ENCODE assay signal across 9 cellular contexts in the genomic region with DNA sequence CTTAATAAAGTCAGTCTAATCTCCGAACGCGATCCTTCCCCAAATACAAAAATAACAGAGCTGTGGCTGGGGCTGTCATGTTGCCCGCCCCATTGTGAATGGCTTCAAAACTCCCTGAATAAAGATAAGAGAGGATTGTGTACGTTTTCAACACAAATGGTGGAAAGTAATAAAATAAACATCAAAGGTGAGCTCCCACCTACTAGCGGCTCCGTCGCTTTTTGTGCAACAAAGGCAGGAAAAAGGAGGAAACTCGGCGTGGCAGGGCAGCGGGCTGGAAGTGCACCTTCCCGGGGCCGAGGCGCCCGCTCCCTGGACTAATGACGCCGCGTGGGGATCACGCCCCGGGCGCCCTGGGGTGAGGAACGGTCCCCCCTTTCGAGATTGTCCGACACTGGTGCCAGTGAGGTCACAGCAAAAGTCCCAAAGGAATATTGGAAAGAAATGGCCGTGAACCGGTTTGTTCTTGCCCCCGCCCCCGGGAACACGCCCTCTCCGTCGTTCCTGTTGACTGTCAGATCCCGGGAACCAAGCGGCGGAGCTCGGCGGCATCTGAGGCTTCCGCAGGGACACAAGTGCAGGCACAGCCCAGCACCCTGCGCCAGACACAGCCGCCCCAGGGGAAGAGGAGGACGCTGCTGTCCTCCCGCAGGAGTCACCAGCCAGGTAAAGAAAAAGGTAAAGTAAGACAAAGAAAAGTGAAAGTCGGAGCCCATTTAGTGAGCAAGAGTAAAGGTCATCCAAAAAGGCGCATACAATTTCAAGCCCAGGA. TPM values are rescaled to one million over a fixed set of nuclear protein-coding genes. Genes with fewer than 3 reads are reported as not detected.
A peak's percentile ranks its signal among the peaks of the same experiment; 100 is the strongest.
DNase-seq lines count a peak whose midpoint lies in the region; ATAC-seq and TF ChIP-seq lines count a peak whose summit lies in the region.
"Had no signal": no experiment of that assay in that cellular context is flagged by ENCODE, and none has a peak within 500 bp of the region (broad histone marks: within the 10 kb centered on the region; RNA-seq: fewer than 3 reads in every experiment).

No MANE protein-coding gene starts in this region.

- H3K27me3 ChIP-seq in HCT116 (ENCODE audit: insufficient read depth, low read length) (no peaks in the 10 kb centered on the region; the same call in 1 of the 2 replicates), skeletal muscle satellite cell (ENCODE audit: control insufficient read depth, insufficient read depth, low read length) (peaks cover 74% of the 10 kb centered on the region)

- H3K36me3 ChIP-seq in HCT116 (ENCODE audit: control insufficient read depth in 1 of 2, insufficient read depth in 2 of 2, low read length in 2 of 2) (no peaks in the 10 kb centered on the region), skeletal muscle satellite cell (ENCODE audit: insufficient read depth, low read length) (no peaks in the 10 kb centered on the region)

- H3K4me2 ChIP-seq in HCT116 (ENCODE audit: low read length), result peak overlapping the region; percentile 96
- peak overlapping the region; percentile 89 for H3K4me2 ChIP-seq in skeletal muscle satellite cell (ENCODE audit: low read length)

- H3K9me2 ChIP-seq in HCT116 (ENCODE audit: insufficient read depth), result no peaks in the 10 kb centered on the region

- BruUV-seq in HCT116 (replicated peaks; lab: Mats Ljungman, UMichigan), result no TSS peak

- no peak overlapping the region for H3K27ac ChIP-seq in HCT116 (ENCODE audit: low read depth, low read length)

- intact Hi-C loops in HCT116 (cut with micrococcal nuclease), result no loop called here

- peaks cover 22% of the 10 kb centered on the region for H3K4me1 Mint-ChIP-seq in activated CD4-positive, alpha-beta memory T cell treated with anti-CD3 and anti-CD28 coated beads, Interleukin-2, amount 10 ng/mL, durations not matched to agents 7 days and 5 days

- RAD21 ChIA-PET in HCT116 (lab: Charles Lee; ENCODE audit: low non-redundant PET in 1 of 2, low total read pairs in 2 of 2, uncharacterized antibody in 2 of 2, unreplicated experiment in 2 of 2), result no interaction called here

- no peaks in the 10 kb centered on the region for H4K20me1 ChIP-seq in HCT116 (ENCODE audit: insufficient read depth)

- H3K4me3 Mint-ChIP-seq in activated CD4-positive, alpha-beta memory T cell treated with anti-CD3 and anti-CD28 coated beads, Interleukin-2, amount 10 ng/mL, durations not matched to agents 7 days and 5 days, result peak overlapping the region; percentile 5

- peak; percentile 16 for DNase-seq in HCT116 (ENCODE audit: low read depth, low spot score)
- no peak for DNase-seq in activated CD4-positive, alpha-beta memory T cell treated with anti-CD3 and anti-CD28 coated beads, Interleukin-2, amount 10 ng/mL, durations not matched to agents 7 days and 5 days
- no peak for DNase-seq in stimulated activated CD4-positive, alpha-beta T cell treated with anti-CD3 and anti-CD28 coated beads, Interleukin-15, amount 100 ng/mL, for 24 hours

- TF ChIP-seq RAD21 in HCT116 (IDR thresholded peaks at IDR 0.05; ENCODE audit: low read depth), result no peak

- peaks cover 68% of the 10 kb centered on the region for H3K27me3 Mint-ChIP-seq in activated CD4-positive, alpha-beta memory T cell treated with anti-CD3 and anti-CD28 coated beads, Interleukin-2, amount 10 ng/mL, durations not matched to agents 7 days and 5 days

- ATAC-seq in HCT116 (peak; percentile 33), GM18519 (IDR thresholded peaks at IDR 0.05; ENCODE audit: low FRiP score, unreplicated experiment) (no peak), GM19395 (IDR thresholded peaks at IDR 0.05; ENCODE audit: unreplicated experiment) (no peak), HG03159 (IDR thresholded peaks at IDR 0.05; ENCODE audit: unreplicated experiment) (no peak)

- POLR2A ChIA-PET in HCT116 (lab: Charles Lee), result no interaction called here
- POLR2A ChIA-PET in activated CD4-positive, alpha-beta memory T cell treated with anti-CD3 and anti-CD28 coated beads, Interleukin-2, amount 10 ng/mL, durations not matched to agents 7 days and 5 days (lab: Charles Lee), result no interaction called here

- TF ChIP-seq POLR2A in HCT116 (IDR thresholded peaks at IDR 0.05; ENCODE audit: borderline replicate concordance, extremely low read depth, insufficient read depth, insufficient read length), result no peak

- H2AFZ ChIP-seq in HCT116 (ENCODE audit: low read depth, low read length, poor library complexity, severe bottlenecking), result peak overlapping the region; percentile 90

- H3K79me2 ChIP-seq in HCT116 (ENCODE audit: insufficient read depth, low read length), result no peaks in the 10 kb centered on the region

- CTCF ChIA-PET in HCT116 (lab: Charles Lee), result interaction anchor here (1.1 kb wide), 1 partner anchor 113 kb away, joined by 3 read pairs; no protein-coding TSS in a partner anchor
- CTCF ChIA-PET in activated CD4-positive, alpha-beta memory T cell treated with anti-CD3 and anti-CD28 coated beads, Interleukin-2, amount 10 ng/mL, durations not matched to agents 7 days and 5 days (lab: Charles Lee), result no interaction called here

- H3K4me3 ChIP-seq in HCT116 (replicated peaks in 1 of 2; ENCODE audit: low read depth in 1 of 2, low read length in 2 of 2) (peak overlapping the region; percentile 27 to 54), iPS-11a (ENCODE audit: low read depth, low read length) (peak overlapping the region; percentile 48), skeletal muscle satellite cell (ENCODE audit: low read length) (peak overlapping the region; percentile 67)

- TF ChIP-seq CTCF in HCT116 (IDR thresholded peaks at IDR 0.05 in 2 of 3, conservative IDR thresholded peaks at IDR 0.05 in 1 of 3; ENCODE audit: borderline replicate concordance in 1 of 3, insufficient read depth in 1 of 3, low read depth in 2 of 3, low read length in 2 of 3), result no peak

- H3K9me3 ChIP-seq in HCT116 (ENCODE audit: control insufficient read depth in 1 of 2, insufficient read depth in 1 of 2, low read depth in 1 of 2, low read length in 2 of 2) (no peaks in the 10 kb centered on the region), skeletal muscle satellite cell (replicated peaks; ENCODE audit: low read length) (no peaks in the 10 kb centered on the region)

- H3K36me3 Mint-ChIP-seq in activated CD4-positive, alpha-beta memory T cell treated with anti-CD3 and anti-CD28 coated beads, Interleukin-2, amount 10 ng/mL, durations not matched to agents 7 days and 5 days (ENCODE audit: low read depth), result peaks cover 9% of the 10 kb centered on the region

- H3K27ac Mint-ChIP-seq in activated CD4-positive, alpha-beta memory T cell treated with anti-CD3 and anti-CD28 coated beads, Interleukin-2, amount 10 ng/mL, durations not matched to agents 7 days and 5 days, result peak overlapping the region; percentile 1

- no peaks in the 10 kb centered on the region for H3K9me3 Mint-ChIP-seq in activated CD4-positive, alpha-beta memory T cell treated with anti-CD3 and anti-CD28 coated beads, Interleukin-2, amount 10 ng/mL, durations not matched to agents 7 days and 5 days

- peaks cover 11 to 28% of the 10 kb centered on the region in 2 experiments; a peak in 3 of 4 replicates for H3K4me1 ChIP-seq in HCT116 (ENCODE audit: control insufficient read depth in 1 of 2, insufficient read depth in 2 of 2, low read length in 2 of 2)
- peaks cover 6% of the 10 kb centered on the region for H3K4me1 ChIP-seq in skeletal muscle satellite cell (ENCODE audit: control insufficient read depth, insufficient read depth, low read length)

- H3K9ac ChIP-seq in HCT116 (ENCODE audit: low read length) (no peak overlapping the region), skeletal muscle satellite cell (ENCODE audit: low read depth, low read length) (peak overlapping the region; percentile 45)

TF ChIP-seq in HCT116, 20 proteins besides CTCF, POLR2A, EP300 and RAD21 (continues in another document):
- no peak for TF ChIP-seq SRF (IDR thresholded peaks at IDR 0.05; ENCODE audit: low read depth)
- no peak for TF ChIP-seq CEBPB (IDR thresholded peaks at IDR 0.05; ENCODE audit: low read depth)
- no peak for TF ChIP-seq JUND (IDR thresholded peaks at IDR 0.05)
- no peak for TF ChIP-seq EZH2phosphoT487 (IDR thresholded peaks at IDR 0.05; ENCODE audit: borderline replicate concordance)
- no peak for TF ChIP-seq POLR2AphosphoS5 (IDR thresholded peaks at IDR 0.05; ENCODE audit: low read depth, low read length)
- no peak for TF ChIP-seq SP1 (IDR thresholded peaks at IDR 0.05; ENCODE audit: low read depth)
- no peak for TF ChIP-seq SIN3A (IDR thresholded peaks at IDR 0.05; ENCODE audit: low read depth)
- TF ChIP-seq, protein P1, sequence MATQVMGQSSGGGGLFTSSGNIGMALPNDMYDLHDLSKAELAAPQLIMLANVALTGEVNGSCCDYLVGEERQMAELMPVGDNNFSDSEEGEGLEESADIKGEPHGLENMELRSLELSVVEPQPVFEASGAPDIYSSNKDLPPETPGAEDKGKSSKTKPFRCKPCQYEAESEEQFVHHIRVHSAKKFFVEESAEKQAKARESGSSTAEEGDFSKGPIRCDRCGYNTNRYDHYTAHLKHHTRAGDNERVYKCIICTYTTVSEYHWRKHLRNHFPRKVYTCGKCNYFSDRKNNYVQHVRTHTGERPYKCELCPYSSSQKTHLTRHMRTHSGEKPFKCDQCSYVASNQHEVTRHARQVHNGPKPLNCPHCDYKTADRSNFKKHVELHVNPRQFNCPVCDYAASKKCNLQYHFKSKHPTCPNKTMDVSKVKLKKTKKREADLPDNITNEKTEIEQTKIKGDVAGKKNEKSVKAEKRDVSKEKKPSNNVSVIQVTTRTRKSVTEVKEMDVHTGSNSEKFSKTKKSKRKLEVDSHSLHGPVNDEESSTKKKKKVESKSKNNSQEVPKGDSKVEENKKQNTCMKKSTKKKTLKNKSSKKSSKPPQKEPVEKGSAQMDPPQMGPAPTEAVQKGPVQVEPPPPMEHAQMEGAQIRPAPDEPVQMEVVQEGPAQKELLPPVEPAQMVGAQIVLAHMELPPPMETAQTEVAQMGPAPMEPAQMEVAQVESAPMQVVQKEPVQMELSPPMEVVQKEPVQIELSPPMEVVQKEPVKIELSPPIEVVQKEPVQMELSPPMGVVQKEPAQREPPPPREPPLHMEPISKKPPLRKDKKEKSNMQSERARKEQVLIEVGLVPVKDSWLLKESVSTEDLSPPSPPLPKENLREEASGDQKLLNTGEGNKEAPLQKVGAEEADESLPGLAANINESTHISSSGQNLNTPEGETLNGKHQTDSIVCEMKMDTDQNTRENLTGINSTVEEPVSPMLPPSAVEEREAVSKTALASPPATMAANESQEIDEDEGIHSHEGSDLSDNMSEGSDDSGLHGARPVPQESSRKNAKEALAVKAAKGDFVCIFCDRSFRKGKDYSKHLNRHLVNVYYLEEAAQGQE (IDR thresholded peaks at IDR 0.05; ENCODE audit: low read depth), result no peak
- no peak for TF ChIP-seq FOSL1 (IDR thresholded peaks at IDR 0.05; ENCODE audit: low read depth)
- TF ChIP-seq EZH2 (IDR thresholded peaks at IDR 0.05), result no peak
- TF ChIP-seq ZFX (IDR thresholded peaks at IDR 0.05), result no peak
- TF ChIP-seq TCF7L2 (IDR thresholded peaks at IDR 0.05; ENCODE audit: borderline replicate concordance, extremely low read depth, insufficient read depth, insufficient read length), result no peak

RNA-seq across cellular contexts. Expression of a gene that starts 1.1 kb away (rescaled TPM):
- 0.42 TPM for total RNA-seq in HCT116 (2021; ENCODE audit: unreplicated experiment)
- polyA plus RNA-seq in HCT116 (2012), result 0.20 and 0.62 TPM in 2 replicates
- not detected for total RNA-seq in activated CD4-positive, alpha-beta memory T cell treated with anti-CD3 and anti-CD28 coated beads, Interleukin-2, amount 10 ng/mL, durations not matched to agents 7 days and 5 days
- total RNA-seq in skeletal muscle satellite cell (2012; rRNA removed), result 0.25 and 0.87 TPM in 2 replicates
- total RNA-seq: mononuclear cell had no signal
